ENCODE assay signal across 38 cellular contexts in genomic region chr6:22590423-22590822, GRCh38. TPM values are rescaled to one million over a fixed set of nuclear protein-coding genes. Genes with fewer than 3 reads are reported as not detected.
"Had no signal": no experiment of that assay in that cellular context is flagged by ENCODE, and none has a peak within 500 bp of the region (broad histone marks: within the 10 kb centered on the region; RNA-seq: fewer than 3 reads in every experiment).

No MANE protein-coding gene starts in this region.

- H3K27ac Mint-ChIP-seq: activated CD4-positive, alpha-beta memory T cell treated with anti-CD3 and anti-CD28 coated beads for 36 hours; activated CD4-positive, alpha-beta T cell treated with anti-CD3 and anti-CD28 coated beads for 36 hours; activated CD4-positive, alpha-beta T cell treated with anti-CD3 and anti-CD28 coated beads, Interleukin-2, amount 10 ng/mL, durations not matched to agents 24 days and 14 days; activated CD8-positive, alpha-beta memory T cell treated with anti-CD3 and anti-CD28 coated beads, Interleukin-2, amount 10 ng/mL, durations not matched to agents 7 days and 5 days; activated CD8-positive, alpha-beta T cell treated with anti-CD3 and anti-CD28 coated beads, Interleukin-2, amount 10 ng/mL, durations not matched to agents 7 days and 5 days; activated naive CD4-positive, alpha-beta T cell treated with anti-CD3 and anti-CD28 coated beads for 36 hours; activated naive CD4-positive, alpha-beta T cell treated with anti-CD3 and anti-CD28 coated beads, Interleukin-2, amount 50 U/mL, for 24 hours; activated naive CD8-positive, alpha-beta T cell treated with anti-CD3 and anti-CD28 coated beads for 36 hours; activated naive CD8-positive, alpha-beta T cell treated with anti-CD3 and anti-CD28 coated beads, Interleukin-2, amount 50 U/mL, for 24 hours; activated T-helper 1 cell treated with anti-CD3 and anti-CD28 coated beads, Interleukin-12 subunit alpha, Interleukin-12 subunit beta, Interleukin-2, Interleukin-4 antibody, amounts not matched to agents 30 ng/mL and 10 ng/mL and 1 ng/mL, durations not matched to agents 14 hours and 24 hours and 36 hours; activated T-helper 2 cell treated with anti-CD3 and anti-CD28 coated beads, Interferon-gamma antibody, Interleukin-2, Interleukin-4, amounts not matched to agents 10 μg/mL and 5 μg/mL and 100 μg/mL, durations not matched to agents 14 hours and 24 hours and 36 hours; effector memory CD8-positive, alpha-beta T cell had no signal

- H3K27me3 Mint-ChIP-seq: activated CD4-positive, alpha-beta memory T cell treated with anti-CD3 and anti-CD28 coated beads for 36 hours; activated CD4-positive, alpha-beta T cell treated with anti-CD3 and anti-CD28 coated beads for 36 hours; activated CD4-positive, alpha-beta T cell treated with anti-CD3 and anti-CD28 coated beads, Interleukin-2, amount 10 ng/mL, durations not matched to agents 24 days and 14 days; activated CD8-positive, alpha-beta memory T cell treated with anti-CD3 and anti-CD28 coated beads, Interleukin-2, amount 10 ng/mL, durations not matched to agents 7 days and 5 days; activated naive CD4-positive, alpha-beta T cell treated with anti-CD3 and anti-CD28 coated beads, Interleukin-2, amount 50 U/mL, for 24 hours; activated naive CD8-positive, alpha-beta T cell treated with anti-CD3 and anti-CD28 coated beads for 36 hours; activated naive CD8-positive, alpha-beta T cell treated with anti-CD3 and anti-CD28 coated beads, Interleukin-2, amount 50 U/mL, for 24 hours; brain; central memory CD8-positive, alpha-beta T cell; effector memory CD8-positive, alpha-beta T cell had no signal

- H3K36me3 Mint-ChIP-seq: activated CD4-positive, alpha-beta memory T cell treated with anti-CD3 and anti-CD28 coated beads for 36 hours; activated CD8-positive, alpha-beta memory T cell treated with anti-CD3 and anti-CD28 coated beads, Interleukin-2, amount 10 ng/mL, durations not matched to agents 7 days and 5 days; activated naive CD4-positive, alpha-beta T cell treated with anti-CD3 and anti-CD28 coated beads, Interleukin-2, amount 50 U/mL, for 24 hours; activated naive CD8-positive, alpha-beta T cell treated with anti-CD3 and anti-CD28 coated beads for 36 hours; brain had no signal

- H3K36me3 ChIP-seq: adrenal gland, ascending aorta, breast epithelium, cardiac muscle cell, esophagus muscularis mucosa, gastroesophageal sphincter, heart right ventricle had no signal

- DNase-seq: activated CD4-positive, alpha-beta memory T cell treated with anti-CD3 and anti-CD28 coated beads for 36 hours; activated CD4-positive, alpha-beta T cell treated with anti-CD3 and anti-CD28 coated beads for 36 hours; activated CD4-positive, alpha-beta T cell treated with anti-CD3 and anti-CD28 coated beads, Interleukin-2, amount 10 ng/mL, durations not matched to agents 24 days and 14 days; activated CD4-positive, CD25-positive, alpha-beta regulatory T cell; activated CD4-positive, CD25-positive, alpha-beta regulatory T cell treated with anti-CD3 and anti-CD28 coated beads, Interleukin-2, amount 50 U/mL, for 72 hours; activated CD8-positive, alpha-beta memory T cell treated with anti-CD3 and anti-CD28 coated beads, Interleukin-2, amount 10 ng/mL, durations not matched to agents 7 days and 5 days; activated CD8-positive, alpha-beta memory T cell treated with anti-CD3 and anti-CD28 coated beads, Interleukin-2, amount 50 U/mL, for 4 hours; activated CD8-positive, alpha-beta T cell treated with anti-CD3 and anti-CD28 coated beads, Interleukin-2, amount 10 ng/mL, durations not matched to agents 7 days and 5 days; activated effector memory CD4-positive, alpha-beta T cell treated with anti-CD3 and anti-CD28 coated beads, Interleukin-2, amount 50 U/mL, for 16 hours; activated naive CD4-positive, alpha-beta T cell treated with anti-CD3 and anti-CD28 coated beads for 36 hours; activated naive CD8-positive, alpha-beta T cell treated with anti-CD3 and anti-CD28 coated beads for 36 hours; activated naive CD8-positive, alpha-beta T cell treated with anti-CD3 and anti-CD28 coated beads, Interleukin-2, amount 50 U/mL, for 24 hours; activated T-cell treated with anti-CD3 and anti-CD28 coated beads, Interleukin-2, amount 50 U/mL, for 1 hour; activated T-cell treated with anti-CD3 and anti-CD28 coated beads, Interleukin-2, amount 50 U/mL, for 48 hours; adrenal gland; cortex of kidney; dermis blood vessel endothelial cell; effector CD4-positive, alpha-beta T cell; effector memory CD8-positive, alpha-beta T cell; erythroblast; foreskin melanocyte; heart right ventricle; T-helper 2 cell had no signal

- H3K9me3 Mint-ChIP-seq: activated CD4-positive, alpha-beta T cell treated with anti-CD3 and anti-CD28 coated beads, Interleukin-2, amount 10 ng/mL, durations not matched to agents 24 days and 14 days; activated naive CD4-positive, alpha-beta T cell treated with anti-CD3 and anti-CD28 coated beads, Interleukin-2, amount 50 U/mL, for 24 hours; activated naive CD8-positive, alpha-beta T cell treated with anti-CD3 and anti-CD28 coated beads for 36 hours; activated naive CD8-positive, alpha-beta T cell treated with anti-CD3 and anti-CD28 coated beads, Interleukin-2, amount 50 U/mL, for 24 hours; activated T-helper 1 cell treated with anti-CD3 and anti-CD28 coated beads, Interleukin-12 subunit alpha, Interleukin-12 subunit beta, Interleukin-2, Interleukin-4 antibody, amounts not matched to agents 30 ng/mL and 10 ng/mL and 1 ng/mL, durations not matched to agents 14 hours and 24 hours and 36 hours; activated T-helper 2 cell treated with anti-CD3 and anti-CD28 coated beads, Interferon-gamma antibody, Interleukin-2, Interleukin-4, amounts not matched to agents 10 μg/mL and 5 μg/mL and 100 μg/mL, durations not matched to agents 14 hours and 24 hours and 36 hours; brain had no signal

- H3K4me1 Mint-ChIP-seq: activated CD4-positive, alpha-beta T cell treated with anti-CD3 and anti-CD28 coated beads for 36 hours; activated CD4-positive, alpha-beta T cell treated with anti-CD3 and anti-CD28 coated beads, Interleukin-2, amount 10 ng/mL, durations not matched to agents 24 days and 14 days; activated CD8-positive, alpha-beta memory T cell treated with anti-CD3 and anti-CD28 coated beads, Interleukin-2, amount 10 ng/mL, durations not matched to agents 7 days and 5 days; activated naive CD4-positive, alpha-beta T cell treated with anti-CD3 and anti-CD28 coated beads, Interleukin-2, amount 50 U/mL, for 24 hours; activated naive CD8-positive, alpha-beta T cell treated with anti-CD3 and anti-CD28 coated beads for 36 hours; activated naive CD8-positive, alpha-beta T cell treated with anti-CD3 and anti-CD28 coated beads, Interleukin-2, amount 50 U/mL, for 24 hours; central memory CD8-positive, alpha-beta T cell had no signal

- H3K4me1 ChIP-seq: adrenal gland, ascending aorta, breast epithelium, esophagus muscularis mucosa, gastroesophageal sphincter had no signal

- H3K4me3 ChIP-seq: adrenal gland, ascending aorta, breast epithelium, cardiac muscle cell, esophagus muscularis mucosa, gastroesophageal sphincter, heart right ventricle, hepatocyte had no signal

- H3K9me3 ChIP-seq: adrenal gland, ascending aorta, breast epithelium, esophagus muscularis mucosa, gastroesophageal sphincter, heart right ventricle had no signal

- H3K4me3 Mint-ChIP-seq: activated CD4-positive, alpha-beta memory T cell treated with anti-CD3 and anti-CD28 coated beads for 36 hours; activated CD4-positive, alpha-beta T cell treated with anti-CD3 and anti-CD28 coated beads for 36 hours; activated CD4-positive, alpha-beta T cell treated with anti-CD3 and anti-CD28 coated beads, Interleukin-2, amount 10 ng/mL, durations not matched to agents 24 days and 14 days; activated CD8-positive, alpha-beta memory T cell treated with anti-CD3 and anti-CD28 coated beads, Interleukin-2, amount 10 ng/mL, durations not matched to agents 7 days and 5 days; activated CD8-positive, alpha-beta T cell treated with anti-CD3 and anti-CD28 coated beads, Interleukin-2, amount 10 ng/mL, durations not matched to agents 7 days and 5 days; activated naive CD4-positive, alpha-beta T cell treated with anti-CD3 and anti-CD28 coated beads for 36 hours; activated naive CD4-positive, alpha-beta T cell treated with anti-CD3 and anti-CD28 coated beads, Interleukin-2, amount 50 U/mL, for 24 hours; activated naive CD8-positive, alpha-beta T cell treated with anti-CD3 and anti-CD28 coated beads for 36 hours; activated naive CD8-positive, alpha-beta T cell treated with anti-CD3 and anti-CD28 coated beads, Interleukin-2, amount 50 U/mL, for 24 hours; activated T-helper 1 cell treated with anti-CD3 and anti-CD28 coated beads, Interleukin-12 subunit alpha, Interleukin-12 subunit beta, Interleukin-2, Interleukin-4 antibody, amounts not matched to agents 30 ng/mL and 10 ng/mL and 1 ng/mL, durations not matched to agents 14 hours and 24 hours and 36 hours; brain; central memory CD8-positive, alpha-beta T cell; effector memory CD8-positive, alpha-beta T cell had no signal

- H3K27me3 ChIP-seq: adrenal gland, ascending aorta, breast epithelium, cardiac muscle cell, esophagus muscularis mucosa, gastroesophageal sphincter, heart right ventricle, hepatocyte had no signal

- ATAC-seq: activated CD4-positive, alpha-beta T cell treated with anti-CD3 and anti-CD28 coated beads for 36 hours; activated CD8-positive, alpha-beta memory T cell treated with anti-CD3 and anti-CD28 coated beads, Interleukin-2, amount 10 ng/mL, durations not matched to agents 7 days and 5 days; activated CD8-positive, alpha-beta T cell treated with anti-CD3 and anti-CD28 coated beads, Interleukin-2, amount 10 ng/mL, durations not matched to agents 7 days and 5 days; activated naive CD8-positive, alpha-beta T cell treated with anti-CD3 and anti-CD28 coated beads, Interleukin-2, amount 50 U/mL, for 24 hours; effector memory CD8-positive, alpha-beta T cell; gastroesophageal sphincter; heart right ventricle had no signal

RNA-seq across cellular contexts. Expression of gene HDGFL1, which starts 21.1 kb away (rescaled TPM):
- total RNA-seq: activated CD4-positive, alpha-beta memory T cell treated with anti-CD3 and anti-CD28 coated beads for 36 hours; activated CD4-positive, alpha-beta T cell treated with anti-CD3 and anti-CD28 coated beads for 36 hours; activated CD4-positive, alpha-beta T cell treated with anti-CD3 and anti-CD28 coated beads, Interleukin-2, amount 10 ng/mL, durations not matched to agents 24 days and 14 days; activated CD8-positive, alpha-beta memory T cell treated with anti-CD3 and anti-CD28 coated beads for 36 hours; activated CD8-positive, alpha-beta memory T cell treated with anti-CD3 and anti-CD28 coated beads, Interleukin-2, amount 10 ng/mL, durations not matched to agents 7 days and 5 days; activated CD8-positive, alpha-beta T cell treated with anti-CD3 and anti-CD28 coated beads, Interleukin-2, amount 10 ng/mL, durations not matched to agents 7 days and 5 days; activated naive CD4-positive, alpha-beta T cell treated with anti-CD3 and anti-CD28 coated beads for 36 hours; activated naive CD8-positive, alpha-beta T cell treated with anti-CD3 and anti-CD28 coated beads for 36 hours; activated T-helper 1 cell treated with anti-CD3 and anti-CD28 coated beads, Interleukin-12 subunit alpha, Interleukin-12 subunit beta, Interleukin-2, Interleukin-4 antibody, amounts not matched to agents 30 ng/mL and 10 ng/mL and 1 ng/mL, durations not matched to agents 14 hours and 24 hours and 36 hours; activated T-helper 2 cell treated with anti-CD3 and anti-CD28 coated beads, Interferon-gamma antibody, Interleukin-2, Interleukin-4, amounts not matched to agents 10 μg/mL and 5 μg/mL and 100 μg/mL, durations not matched to agents 14 hours and 24 hours and 36 hours; adrenal gland; ascending aorta; breast epithelium; cardiac muscle cell; chondrocyte; dermis blood vessel endothelial cell; esophagus muscularis mucosa; fibroblast of villous mesenchyme; gastroesophageal sphincter; glomerular endothelial cell; heart right ventricle; hepatocyte had no signal
- polyA plus RNA-seq: adrenal gland, cardiac muscle cell, heart right ventricle, hepatocyte had no signal
